Comparison of ENCODE assay signal across 8 cellular contexts in the genomic region with DNA sequence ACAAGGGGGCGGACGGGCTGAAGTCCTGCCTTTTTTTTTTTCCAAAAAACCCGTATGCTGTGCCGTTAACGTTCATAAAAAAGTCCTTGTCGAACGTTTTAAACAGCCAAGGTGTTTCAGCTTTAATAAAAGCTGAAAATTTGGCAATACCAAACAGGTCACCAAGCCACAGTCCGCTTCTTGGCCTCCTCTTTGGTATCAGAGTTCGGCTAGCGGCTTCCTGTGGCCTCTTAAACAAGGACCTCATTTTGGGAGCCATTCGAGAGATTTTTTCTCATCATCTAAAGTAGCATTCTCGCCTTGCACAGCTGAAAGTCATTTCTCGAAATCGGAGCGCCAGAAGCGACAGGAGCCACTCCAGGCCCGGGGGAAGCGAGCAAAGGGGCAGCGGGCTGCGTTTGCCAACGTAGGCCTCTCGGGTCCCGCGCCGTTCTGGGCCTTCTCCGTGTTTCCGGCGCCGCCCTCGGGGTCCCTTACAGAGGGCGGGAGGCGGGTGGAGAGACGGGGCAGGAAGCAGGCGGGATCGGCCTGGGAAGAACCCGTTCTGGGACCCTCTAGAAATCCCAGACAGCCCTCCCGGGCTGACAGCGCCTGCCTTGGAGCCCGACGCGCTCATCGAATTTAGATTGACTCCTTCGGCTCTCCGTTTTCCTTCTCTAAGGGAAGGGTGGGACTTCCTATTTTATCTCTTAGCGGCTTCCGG. TPM values are rescaled to one million over a fixed set of nuclear protein-coding genes. Genes with fewer than 3 reads are reported as not detected.
DNase-seq lines count a peak whose midpoint lies in the region; ATAC-seq and TF ChIP-seq lines count a peak whose summit lies in the region.

No MANE protein-coding gene starts in this region.

- TF ChIP-seq CTCF in left lung (IDR thresholded peaks at IDR 0.05) = peak in 1 of 2 donors; percentile 9

- H3K4me1 ChIP-seq in left lung = peaks cover 11 to 41% of the 10 kb centered on the region in 2 donors

- ATAC-seq in HG02763 (IDR thresholded peaks at IDR 0.05; ENCODE audit: unreplicated experiment) (peak; percentile 33), left lung (peak; percentile 69)

- H3K9me3 ChIP-seq in left lung = no peaks in the 10 kb centered on the region

- no peaks in the 10 kb centered on the region for H3K27me3 ChIP-seq in left lung

- H3K4me3 ChIP-seq in left lung = peak overlapping the region; percentile 70 to 96

- intact Hi-C loops in left lung (cut with DNase I) = no loop called here

- no peaks in the 10 kb centered on the region for H3K36me3 ChIP-seq in left lung

- peak; percentile 52 to 83 for DNase-seq in NCI-H2081 (lab: John Stamatoyannopoulos, UW)
- DNase-seq in NCI-H2081 treated with DMSO at 0.1 percent for 48 hours (lab: John Stamatoyannopoulos, UW) = no peak
- peak; percentile 69 to 86 for DNase-seq in NCI-H1930 (lab: John Stamatoyannopoulos, UW)
- peak; percentile 72 for DNase-seq in activated CD4-positive, CD25-positive, alpha-beta regulatory T cell treated with anti-CD3 and anti-CD28 coated beads, Interleukin-2, amount 50 U/mL, for 72 hours
- DNase-seq in cerebellum (ENCODE audit: low spot score) = peak; percentile 78
- DNase-seq in left lung = peak; percentile 72 to 92
- peak; percentile 71 for DNase-seq in stimulated activated CD4-positive, alpha-beta T cell treated with anti-CD3 and anti-CD28 coated beads, Interleukin-4, amount 100 ng/mL, for 1 hour

- peak overlapping the region; percentile 96 to 99 for H3K27ac ChIP-seq in left lung

RNA-seq across cellular contexts. Expression of a gene that starts 0.6 kb away (rescaled TPM):
- total RNA-seq in cerebellum (32.0 TPM), left lung (10 to 100 TPM; 11.7 to 16.7 TPM)
